ENCODE assay signal across 2 cellular contexts in genomic region chr4:1514612-1515011, GRCh38.
TF ChIP-seq lines count a peak whose summit lies in the region.

No MANE protein-coding gene starts in this region.

TF ChIP-seq in HepG2, 621 proteins besides CTCF, POLR2A, EP300 and RAD21:
- no peak for TF ChIP-seq ZNF180 (CRISPR knock-in tag; IDR thresholded peaks at IDR 0.05; ENCODE audit: borderline replicate concordance, low read depth)
- TF ChIP-seq XRCC5 (optimal IDR thresholded peaks at IDR 0.05; ENCODE audit: low read length): no peak
- no peak for TF ChIP-seq IRF2 (CRISPR knock-in tag; IDR thresholded peaks at IDR 0.05)
- no peak for TF ChIP-seq TBL1XR1 (IDR thresholded peaks at IDR 0.05; ENCODE audit: borderline replicate concordance, low read length, partially characterized antibody)
- no peak for TF ChIP-seq SMAD1 (CRISPR knock-in tag; IDR thresholded peaks at IDR 0.05; ENCODE audit: borderline replicate concordance, low read depth)
- peak; percentile 93 for TF ChIP-seq CREB1 (IDR thresholded peaks at IDR 0.05)
- no peak for TF ChIP-seq CREB1 (CRISPR knock-in tag; IDR thresholded peaks at IDR 0.05)
- no peak for TF ChIP-seq ZNF773 (CRISPR knock-in tag; IDR thresholded peaks at IDR 0.05; ENCODE audit: borderline replicate concordance)
- no peak for TF ChIP-seq ZKSCAN8 (CRISPR knock-in tag; IDR thresholded peaks at IDR 0.05; ENCODE audit: borderline replicate concordance)

TF ChIP-seq in IMR-90, 13 proteins besides CTCF, POLR2A, EP300 and RAD21:
- TF ChIP-seq CEBPB (IDR thresholded peaks at IDR 0.05; ENCODE audit: low read depth, low read length): no peak
- TF ChIP-seq RCOR1 (IDR thresholded peaks at IDR 0.05; ENCODE audit: insufficient replicate concordance, low read length): no peak
- no peak for TF ChIP-seq RFX5 (IDR thresholded peaks at IDR 0.05; ENCODE audit: low read depth, low read length)
- TF ChIP-seq SMC3 (IDR thresholded peaks at IDR 0.05; ENCODE audit: low read depth, low read length): no peak
- no peak for TF ChIP-seq BHLHE40 (IDR thresholded peaks at IDR 0.05; ENCODE audit: low read depth, low read length)
- no peak for TF ChIP-seq MAFK (IDR thresholded peaks at IDR 0.05; ENCODE audit: low read depth, low read length)
- TF ChIP-seq MXI1 (IDR thresholded peaks at IDR 0.05; ENCODE audit: borderline replicate concordance, low read depth, low read length): no peak
- no peak for TF ChIP-seq MAZ (IDR thresholded peaks at IDR 0.05; ENCODE audit: borderline replicate concordance, low read depth, low read length)
- no peak for TF ChIP-seq CHD1 (IDR thresholded peaks at IDR 0.05; ENCODE audit: low read depth, low read length)
- TF ChIP-seq NFE2L2 (IDR thresholded peaks at IDR 0.05; ENCODE audit: low read depth, low read length): no peak
- no peak for TF ChIP-seq FOS (IDR thresholded peaks at IDR 0.05; ENCODE audit: low read depth, low read length)
- TF ChIP-seq USF2 (IDR thresholded peaks at IDR 0.05; ENCODE audit: low read depth, low read length): no peak
- no peak for TF ChIP-seq ELK1 (IDR thresholded peaks at IDR 0.05; ENCODE audit: borderline replicate concordance, low read depth, low read length)
TF ChIP-seq in IMR-90: peak in this region for 0.
